ENCODE assay signal across 22 cellular contexts in the genomic region with DNA sequence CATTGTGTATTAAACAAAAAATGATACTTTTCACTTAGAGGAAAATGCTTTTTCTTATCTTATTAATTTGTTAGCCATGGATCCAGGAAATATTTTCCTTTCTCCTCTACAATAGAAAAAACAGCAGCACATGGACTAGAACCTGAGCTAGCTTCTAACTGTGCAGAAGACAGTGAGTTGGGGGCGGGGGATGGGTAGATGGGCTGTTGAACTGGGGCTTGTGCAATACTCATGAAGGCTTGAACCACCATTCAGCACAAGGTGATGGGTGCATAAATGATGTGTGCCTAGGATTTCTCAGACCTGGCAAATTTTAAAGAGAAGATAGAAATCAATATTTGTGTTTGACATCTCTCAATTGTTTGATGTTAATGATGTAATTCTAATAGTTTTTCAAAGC. TPM values are rescaled to one million over a fixed set of nuclear protein-coding genes. Genes with fewer than 3 reads are reported as not detected.
A peak's percentile ranks its signal among the peaks of the same experiment; 100 is the strongest.
DNase-seq lines count a peak whose midpoint lies in the region; FAIRE-seq and TF ChIP-seq lines count a peak whose summit lies in the region.
"Had no signal": no experiment of that assay in that cellular context is flagged by ENCODE, and none has a peak within 500 bp of the region (broad histone marks: within the 10 kb centered on the region; RNA-seq: fewer than 3 reads in every experiment).

No MANE protein-coding gene starts in this region.

- H3K23me2 ChIP-seq in H1 (ENCODE audit: low read depth, low read length): no peaks in the 10 kb centered on the region

- H4K91ac ChIP-seq in H1 (replicated peaks; ENCODE audit: insufficient read length, low read length): no peak overlapping the region

- 83% methylated on average over 1 of the region's 1 CpG; no CpG with 5 or more reads in 1 of the 2 experiments for WGBS in H1 (ENCODE audit: extremely low coverage in 1 of 2, insufficient coverage in 1 of 2, insufficient read length in 1 of 2, insufficient replicate concordance in 2 of 2, low coverage in 1 of 2, low lambda C conversion rate in 2 of 2, missing lambda C conversion rate in 1 of 2), 2 experiments

- no peak overlapping the region for H2AK5ac ChIP-seq in H1 (ENCODE audit: low read depth, low read length)

- no peak overlapping the region for H3K56ac ChIP-seq in H1 (replicated peaks; ENCODE audit: insufficient read length, low read depth, low read length)

- no peak overlapping the region for H2BK12ac ChIP-seq in H1 (ENCODE audit: low read depth, low read length)

- TF ChIP-seq EP300 in H1 (IDR thresholded peaks at IDR 0.05; ENCODE audit: borderline replicate concordance in 1 of 2, low read depth in 2 of 2, low read length in 2 of 2): no peak

- H3K4me3 Mint-ChIP-seq in HFFc6 (no peak overlapping the region), mesothelial cell of epicardium (no peak overlapping the region)
- H3K4me3 Mint-ChIP-seq: CD8-positive, alpha-beta memory T cell; H9 had no signal

- TF ChIP-seq POLR2A in H1 (IDR thresholded peaks at IDR 0.05; ENCODE audit: control extremely low read depth in 1 of 2, low read depth in 2 of 2, low read length in 2 of 2): no peak

- H3K4me3 ChIP-seq in H1 (ENCODE audit: extremely low read depth in 1 of 4, insufficient read depth in 2 of 4, low read depth in 3 of 4, low read length in 4 of 4): no peak overlapping the region
- H3K4me3 ChIP-seq: SK-N-MC had no signal

- H2AFZ ChIP-seq in H1 (ENCODE audit: low read length): no peak overlapping the region

- peaks cover 5% of the 10 kb centered on the region for H3K9me3 Mint-ChIP-seq in HFFc6
- no peaks in the 10 kb centered on the region for H3K9me3 Mint-ChIP-seq in mesothelial cell of epicardium
- H3K9me3 Mint-ChIP-seq: CD8-positive, alpha-beta memory T cell; H9 had no signal

- POLR2A ChIA-PET in H1 (lab: Charles Lee; ENCODE audit: partially characterized antibody): no interaction called here

- H3K27ac ChIP-seq in H1 (ENCODE audit: low read depth, low read length): no peak overlapping the region
- H3K27ac ChIP-seq: C4-2B, HL-60, SK-N-MC had no signal

- TF ChIP-seq RAD21 in H1 (IDR thresholded peaks at IDR 0.05 in 1 of 2, conservative IDR thresholded peaks at IDR 0.05 in 1 of 2; ENCODE audit: low read depth in 2 of 2, low read length in 2 of 2): no peak

- H3K79me1 ChIP-seq in H1 (ENCODE audit: low read depth, low read length): no peaks in the 10 kb centered on the region

- H3K23ac ChIP-seq in H1 (ENCODE audit: insufficient read length): no peak overlapping the region

- no peak overlapping the region for H3K14ac ChIP-seq in H1 (ENCODE audit: insufficient read length)

- H3K27me3 ChIP-seq in H1 (replicated peaks in 1 of 4; ENCODE audit: control insufficient read depth in 3 of 4, extremely low read depth in 1 of 4, insufficient read depth in 3 of 4, low read length in 3 of 4): no peaks in the 10 kb centered on the region

- no peak overlapping the region for H2BK120ac ChIP-seq in H1 (replicated peaks; ENCODE audit: low read depth, low read length)

- no peaks in the 10 kb centered on the region for H3K36me3 ChIP-seq in H1 (ENCODE audit: control insufficient read depth in 2 of 4, insufficient read depth in 4 of 4, low read length in 3 of 4)

- FAIRE-seq in H1 (lab: Jason Lieb, UNC): no peak
- FAIRE-seq: GM12891 had no signal

- H4K20me1 ChIP-seq in H1 (replicated peaks in 1 of 2; ENCODE audit: control insufficient read depth in 1 of 2, insufficient read depth in 2 of 2, low read length in 2 of 2): no peaks in the 10 kb centered on the region

- H3K27ac Mint-ChIP-seq in HFFc6 (peak overlapping the region; percentile 65; the same call in 1 of the 2 replicates), mesothelial cell of epicardium (peak overlapping the region; percentile 53)
- H3K27ac Mint-ChIP-seq: CD8-positive, alpha-beta memory T cell; H9 had no signal

- no peak overlapping the region for H4K8ac ChIP-seq in H1 (ENCODE audit: extremely low read depth, insufficient read depth, low read length)

- H3K9ac ChIP-seq in H1 (replicated peaks in 1 of 4; ENCODE audit: extremely low read depth in 1 of 4, low read depth in 3 of 4, low read length in 3 of 4): no peak overlapping the region

- no peaks in the 10 kb centered on the region for H3K9me3 ChIP-seq in H1 (ENCODE audit: insufficient read depth in 2 of 2, low read depth in 1 of 2, low read length in 1 of 2)

- H4K5ac ChIP-seq in H1 (ENCODE audit: insufficient read length, low read depth, low read length): no peak overlapping the region

- H3K27me3 Mint-ChIP-seq in HFFc6 (ENCODE audit: insufficient read depth) (no peaks in the 10 kb centered on the region; the same call in 1 of the 2 replicates), mesothelial cell of epicardium (ENCODE audit: low read depth) (no peaks in the 10 kb centered on the region)
- H3K27me3 Mint-ChIP-seq: CD8-positive, alpha-beta memory T cell had no signal

- no peak overlapping the region for H2BK15ac ChIP-seq in H1 (ENCODE audit: low read length)

- H3K4me1 Mint-ChIP-seq in HFFc6 (ENCODE audit: low read depth) (peaks cover 65% of the 10 kb centered on the region), mesothelial cell of epicardium (peaks cover 25% of the 10 kb centered on the region)
- H3K4me1 Mint-ChIP-seq: CD8-positive, alpha-beta memory T cell; H9 had no signal

- no peak overlapping the region for H3K18ac ChIP-seq in H1 (ENCODE audit: extremely low read depth, low read length)

- no peaks in the 10 kb centered on the region for H3K4me1 ChIP-seq in H1 (replicated peaks in 1 of 4; ENCODE audit: control insufficient read depth in 3 of 4, insufficient read depth in 4 of 4, low read length in 3 of 4)

- H3K79me2 ChIP-seq in H1 (ENCODE audit: control insufficient read depth in 1 of 2, insufficient read depth in 2 of 2, low read length in 2 of 2): no peaks in the 10 kb centered on the region

- CTCF ChIA-PET in H1 (lab: Charles Lee; ENCODE audit: partially characterized antibody): interaction anchor here (1.0 kb wide), 1 partner anchor 43 kb away, joined by 4 read pairs; no protein-coding TSS in a partner anchor

- no peak overlapping the region for H3K4me2 ChIP-seq in H1 (ENCODE audit: insufficient read depth in 1 of 2, low read depth in 2 of 2, low read length in 2 of 2)

- H3K4ac ChIP-seq in H1 (replicated peaks; ENCODE audit: insufficient read length, low read depth, low read length): no peak overlapping the region

- H2BK5ac ChIP-seq in H1 (ENCODE audit: low read depth, low read length): no peak overlapping the region

- no peak for TF ChIP-seq CTCF in HFFc6 (IDR thresholded peaks at IDR 0.05)
- no peak for TF ChIP-seq CTCF in H1 (IDR thresholded peaks at IDR 0.05; ENCODE audit: control extremely low read depth in 1 of 3, insufficient read depth in 1 of 3, low read depth in 1 of 3, low read length in 3 of 3)
- TF ChIP-seq CTCF in mesothelial cell of epicardium (IDR thresholded peaks at IDR 0.05; ENCODE audit: unreplicated experiment): no peak

- H3K36me3 Mint-ChIP-seq in HFFc6 (ENCODE audit: low read depth): peaks cover 38% of the 10 kb centered on the region
- peaks cover 13% of the 10 kb centered on the region for H3K36me3 Mint-ChIP-seq in mesothelial cell of epicardium

- DNase-seq in HFFc6 (no peak), NCI-H2227 (lab: John Stamatoyannopoulos, UW; ENCODE audit: unreplicated experiment) (peak; percentile 20), H1 (ENCODE audit: low read depth in 1 of 2, low spot score in 2 of 2) (no peak), mesothelial cell of epicardium (ENCODE audit: low spot score in 2 of 2, unreplicated experiment in 2 of 2) (no peak), retina (no peak), NCI-H446 treated with DMSO at 0.1 percent for 48 hours (lab: John Stamatoyannopoulos, UW) (no peak), ureter (ENCODE audit: low spot score) (no peak)
- DNase-seq: Calu3; CD8-positive, alpha-beta memory T cell; DMS153; H9; KG1; NCI-H1105; NCI-H146; NCI-H2029; NCI-H526; SHP77 had no signal

- no peak overlapping the region for H2BK20ac ChIP-seq in H1 (ENCODE audit: low read length)

TF ChIP-seq in H1, 55 proteins besides CTCF, POLR2A, EP300 and RAD21:
- TF ChIP-seq CTBP2 (IDR thresholded peaks at IDR 0.05; ENCODE audit: borderline replicate concordance, insufficient read depth, insufficient read length, low read length) (no peak), CEBPB (IDR thresholded peaks at IDR 0.05; ENCODE audit: low read depth, low read length) (peak; percentile 74; the same call in 1 of the 2 replicates), CBX5 (IDR thresholded peaks at IDR 0.05; ENCODE audit: low read depth, low read length) (no peak), POLR2AphosphoS5 (IDR thresholded peaks at IDR 0.05; ENCODE audit: low read depth, low read length) (no peak), CHD1 (IDR thresholded peaks at IDR 0.05; ENCODE audit: low read depth, low read length) (no peak)
- TF ChIP-seq, protein P1, sequence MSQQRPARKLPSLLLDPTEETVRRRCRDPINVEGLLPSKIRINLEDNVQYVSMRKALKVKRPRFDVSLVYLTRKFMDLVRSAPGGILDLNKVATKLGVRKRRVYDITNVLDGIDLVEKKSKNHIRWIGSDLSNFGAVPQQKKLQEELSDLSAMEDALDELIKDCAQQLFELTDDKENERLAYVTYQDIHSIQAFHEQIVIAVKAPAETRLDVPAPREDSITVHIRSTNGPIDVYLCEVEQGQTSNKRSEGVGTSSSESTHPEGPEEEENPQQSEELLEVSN (IDR thresholded peaks at IDR 0.05): no peak

RNA-seq across cellular contexts. Expression of a gene that starts 42.0 kb away (rescaled TPM):
- 100 to 1,000 TPM; 265 to 388 (median 303) TPM for total RNA-seq in HFFc6 (2021; fragmentation: NEBNext Ultra II Directional; extraction: Animal tissue kit (Norgen Biotek cat#: 25700))
- 22.8 and 24.2 TPM in 2 replicates for total RNA-seq in H1 (2021; fragmentation: NEBNext Ultra II Directional; extraction: Animal tissue kit (Norgen Biotek cat#: 25700))
- polyA plus RNA-seq in H1 (2011; rRNA removed): 4.2 and 4.7 TPM in 2 replicates
- 7.3 TPM for polyA plus RNA-seq in H1 (2011; cell fraction: cytosol; rRNA removed)
- 18.4 TPM for polyA plus RNA-seq in H1 (2011; cell fraction: nucleus; rRNA removed)
- polyA plus RNA-seq in H1 (2012, experiment 1 of 2): 12.7 to 18.2 TPM (median 16.4 TPM) in 4 replicates
- polyA plus RNA-seq in H1 (2012, experiment 2 of 2): 2.7 TPM
- polyA plus RNA-seq in H1 (2013, experiment 1 of 2): 65.9 TPM
- 64.0 TPM for polyA plus RNA-seq in H1 (2013, experiment 2 of 2)
- 11.3 and 21.6 TPM in 2 replicates for polyA minus RNA-seq in H1 (2011; rRNA and poly(A)+ RNA removed)
- polyA minus RNA-seq in H1 (2011; cell fraction: cytosol; rRNA and poly(A)+ RNA removed): 5.9 TPM
- polyA minus RNA-seq in H1 (2011; cell fraction: nucleus; rRNA and poly(A)+ RNA removed): 8.8 TPM
- total RNA-seq in mesothelial cell of epicardium (438 to 472 TPM (median 459 TPM) in 3 replicates), ureter (21.8 TPM)
- total RNA-seq: HT-29 had no signal
- polyA plus RNA-seq: CD8-positive, alpha-beta memory T cell had no signal

Comparison
In these comparisons a context has a peak if more than half of its experiments do, and no peak if none do; other contexts are left out.
1. RNA of a gene that starts 42.0 kb away (total RNA-seq): 438 to 472 TPM in mesothelial cell of epicardium and 265 to 388 TPM in HFFc6; 22.8 to 24.2 TPM in H1 and 21.8 TPM in ureter (single experiment); every median in the first group is over 10 times any median in the second.